19 cellular contexts compared by ENCODE assay signal in the genomic region with DNA sequence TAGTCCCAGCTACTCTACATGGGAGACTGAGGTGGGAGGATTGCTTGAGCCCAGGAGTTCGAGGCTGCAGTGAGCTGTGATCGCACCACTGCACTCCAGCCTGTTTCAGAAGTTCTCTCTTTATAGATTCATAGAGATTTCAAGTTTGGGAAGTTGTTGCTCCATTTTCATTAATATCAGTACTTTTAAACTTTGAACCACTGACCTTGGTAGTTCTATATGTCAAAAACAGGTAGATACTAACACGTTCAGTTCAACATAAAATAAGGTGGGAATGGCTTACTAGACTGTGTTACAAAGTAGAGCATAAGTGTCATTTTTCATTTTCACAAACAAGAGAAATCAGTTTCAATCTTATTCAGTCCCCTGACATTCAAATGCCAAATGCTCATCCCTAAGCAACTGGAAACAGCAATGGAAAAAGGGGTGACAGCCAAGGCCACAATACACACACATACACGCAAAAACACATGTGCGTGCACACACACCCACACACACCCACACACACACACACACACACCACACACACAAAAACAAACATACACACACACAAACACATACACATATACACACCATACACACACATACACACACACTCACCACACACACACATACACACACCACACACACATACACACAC.
A peak's percentile ranks its signal among the peaks of the same experiment; 100 is the strongest.
DNase-seq lines count a peak whose midpoint lies in the region; ATAC-seq, FAIRE-seq and TF ChIP-seq lines count a peak whose summit lies in the region.
"Had no signal": no experiment of that assay in that cellular context is flagged by ENCODE, and none has a peak within 500 bp of the region (broad histone marks: within the 10 kb centered on the region; RNA-seq: fewer than 3 reads in every experiment).

No MANE protein-coding gene starts in this region.

- peaks cover 28% of the 10 kb centered on the region for H3K4me1 ChIP-seq in GM12878 (ENCODE audit: control insufficient read depth, insufficient read depth, low read length)
- peaks cover 14% of the 10 kb centered on the region for H3K4me1 ChIP-seq in hepatocyte (ENCODE audit: insufficient read depth)
- no peaks in the 10 kb centered on the region for H3K4me1 ChIP-seq in CD8-positive, alpha-beta T cell (ENCODE audit: insufficient read depth, low read length)

- H3K4me3 Mint-ChIP-seq in CD8-positive, alpha-beta T cell = no peak overlapping the region
- H3K4me3 Mint-ChIP-seq: B cell; CD4-positive, alpha-beta memory T cell; H9 had no signal

- no peak overlapping the region; the same call in 1 of the 2 replicates for H3K9ac ChIP-seq in GM12878 (ENCODE audit: control insufficient read depth, insufficient read depth, low read length)

- in situ Hi-C loops in GM12878 (cut with MboI) = no loop called here

- H3K36me3 Mint-ChIP-seq in CD8-positive, alpha-beta T cell = no peaks in the 10 kb centered on the region
- H3K36me3 Mint-ChIP-seq: CD4-positive, alpha-beta memory T cell had no signal

- no peaks in the 10 kb centered on the region for H3K27me3 Mint-ChIP-seq in CD8-positive, alpha-beta T cell (ENCODE audit: low read depth)
- H3K27me3 Mint-ChIP-seq: B cell; CD4-positive, alpha-beta memory T cell had no signal

- H3K4me2 ChIP-seq in GM12878 (ENCODE audit: control insufficient read depth, insufficient read depth) = peak overlapping the region; percentile 50
- no peak overlapping the region for H3K4me2 ChIP-seq in hepatocyte

- no peaks in the 10 kb centered on the region for H3K27me3 ChIP-seq in GM12878 (replicated peaks in 1 of 2; ENCODE audit: control insufficient read depth in 2 of 2, insufficient read depth in 2 of 2, low read length in 1 of 2)
- H3K27me3 ChIP-seq in hepatocyte = no peaks in the 10 kb centered on the region
- no peaks in the 10 kb centered on the region for H3K27me3 ChIP-seq in CD8-positive, alpha-beta T cell (ENCODE audit: insufficient read depth, low read length)

- H3K27ac ChIP-seq in GM12878 (ENCODE audit: control insufficient read depth, insufficient read depth) (peak overlapping the region; percentile 66), hepatocyte (peak overlapping the region; percentile 65)
- no peak overlapping the region for H3K27ac ChIP-seq in CD8-positive, alpha-beta T cell (ENCODE audit: low read depth, low read length)
- H3K27ac ChIP-seq: C4-2B had no signal

- intact Hi-C loops in GM12878 (cut with micrococcal nuclease; ENCODE audit: unreplicated experiment) = loop anchor here (5.0 kb wide), 1 partner anchor 65 kb away; no protein-coding TSS in a partner anchor
- intact Hi-C loops in CD8-positive, alpha-beta T cell (cut with DNase I, micrococcal nuclease) = no loop called here

- H3K79me2 ChIP-seq in GM12878 (ENCODE audit: control insufficient read depth, insufficient read depth, low read length) (peaks cover 53% of the 10 kb centered on the region), hepatocyte (no peaks in the 10 kb centered on the region)

- no peak for TF ChIP-seq RAD21 in GM12878 (IDR thresholded peaks at IDR 0.05; ENCODE audit: insufficient read depth, low read depth, low read length)

- no peaks in the 10 kb centered on the region for H3K9me2 ChIP-seq in hepatocyte (replicated peaks; ENCODE audit: insufficient read depth)

- H3K36me3 ChIP-seq in GM12878 (ENCODE audit: control insufficient read depth in 2 of 2, insufficient read depth in 2 of 2, low read length in 1 of 2) (no peaks in the 10 kb centered on the region), hepatocyte (replicated peaks; ENCODE audit: insufficient read depth, low read depth) (no peaks in the 10 kb centered on the region)
- H3K36me3 ChIP-seq in CD8-positive, alpha-beta T cell (ENCODE audit: insufficient read depth, low read length) = no peaks in the 10 kb centered on the region

- SMC1A ChIA-PET in GM12878 (lab: Charles Lee; ENCODE audit: uncharacterized antibody, unreplicated experiment) = interaction anchor here (0.7 to 1.5 kb wide), 10 partner anchors 15 to 127 kb away, joined by 3 to 13 read pairs (median 4); no protein-coding TSS in a partner anchor

- H3K4me3 ChIP-seq in GM12878 (no peak overlapping the region), hepatocyte (no peak overlapping the region)
- no peak overlapping the region for H3K4me3 ChIP-seq in CD8-positive, alpha-beta T cell (ENCODE audit: low read depth, low read length)

- H2AFZ ChIP-seq in GM12878 (ENCODE audit: control insufficient read depth, low read depth, low read length) = no peak overlapping the region
- no peak overlapping the region for H2AFZ ChIP-seq in hepatocyte

- no peaks in the 10 kb centered on the region for H3K9me3 Mint-ChIP-seq in CD8-positive, alpha-beta T cell
- H3K9me3 Mint-ChIP-seq: H9 had no signal

- TF ChIP-seq CTCF in GM12878 (IDR thresholded peaks at IDR 0.05 in 2 of 3, conservative IDR thresholded peaks at IDR 0.05 in 1 of 3; ENCODE audit: control insufficient read depth in 2 of 3, extremely low read depth in 1 of 3, insufficient read depth in 1 of 3, low read depth in 3 of 3, low read length in 3 of 3) = no peak
- TF ChIP-seq CTCF in hepatocyte (IDR thresholded peaks at IDR 0.05; ENCODE audit: poor library complexity) = no peak
- no peak for TF ChIP-seq CTCF in CD8-positive, alpha-beta T cell (IDR thresholded peaks at IDR 0.05)

- FAIRE-seq in GM12892 (lab: Jason Lieb, UNC) = peak; percentile 90
- FAIRE-seq in GM12878 (lab: Jason Lieb, UNC) = peak; percentile 41
- FAIRE-seq: A204.1, D721Med had no signal

- peak; percentile 62 for ATAC-seq in GM12878
- no peak for ATAC-seq in GM21367 (IDR thresholded peaks at IDR 0.05; ENCODE audit: unreplicated experiment)
- no peak for ATAC-seq in GM19397 (IDR thresholded peaks at IDR 0.05; ENCODE audit: unreplicated experiment)
- no peak for ATAC-seq in CD8-positive, alpha-beta T cell

- CTCF ChIA-PET in GM12878 (lab: Yijun Ruan, JAX) = interaction anchor here (0.6 to 1.1 kb wide), 6 partner anchors 27 to 1899 kb away, joined by 3 to 4 read pairs (median 3); no protein-coding TSS in a partner anchor
- CTCF ChIA-PET in CD8-positive, alpha-beta T cell (lab: Charles Lee) = no interaction called here

- RAD21 ChIA-PET in GM12878 (lab: Charles Lee; ENCODE audit: unreplicated experiment) = interaction anchor here (1.0 to 1.4 kb wide), 3 partner anchors 25 to 73 kb away, joined by 3 to 8 read pairs (median 3); no protein-coding TSS in a partner anchor

- peak in 1 of 2 experiments; percentile 83; a peak in 2 of 4 replicates for TF ChIP-seq EP300 in GM12878 (IDR thresholded peaks at IDR 0.05; ENCODE audit: borderline replicate concordance in 1 of 2, control insufficient read depth in 1 of 2, low read depth in 2 of 2, low read length in 2 of 2)

- BruUV-seq in GM12878 (replicated peaks; lab: Mats Ljungman, UMichigan) = no TSS peak

- POLR2A ChIA-PET in GM12878 (lab: Charles Lee) = interaction anchor here (0.7 to 0.9 kb wide), 2 partner anchors 33 to 36 kb away, joined by 4 to 6 read pairs; no protein-coding TSS in a partner anchor
- POLR2A ChIA-PET in CD8-positive, alpha-beta T cell (lab: Charles Lee) = no interaction called here

- TF ChIP-seq POLR2A in GM12892 (IDR thresholded peaks at IDR 0.05; ENCODE audit: low read depth, low read length) (no peak), GM12878 (IDR thresholded peaks at IDR 0.05; ENCODE audit: low read depth, low read length) (no peak)

- H3K27ac Mint-ChIP-seq in CD8-positive, alpha-beta T cell = no peak overlapping the region
- H3K27ac Mint-ChIP-seq: B cell; CD4-positive, alpha-beta memory T cell; H9 had no signal

- H3K9me3 ChIP-seq in GM12878 (replicated peaks; ENCODE audit: control insufficient read depth, insufficient read depth, low read length) = no peaks in the 10 kb centered on the region
- H3K9me3 ChIP-seq in hepatocyte (ENCODE audit: low read depth) = no peaks in the 10 kb centered on the region
- H3K9me3 ChIP-seq in CD8-positive, alpha-beta T cell (ENCODE audit: low read length) = no peaks in the 10 kb centered on the region

- no peak for DNase-seq in GM12892 (ENCODE audit: insufficient read length)
- no peak for DNase-seq in GM12878 (ENCODE audit: low read depth, low spot score)
- no peak for DNase-seq in hepatocyte (ENCODE audit: low spot score)
- DNase-seq in 8988T = no peak
- no peak for DNase-seq in CD8-positive, alpha-beta T cell
- DNase-seq: CD4-positive, alpha-beta memory T cell; COR-L47; DND-41; GDM1; GOT3; H9; Kasumi-1; KBM-7 had no signal

- 73% methylated on average over 5 of the region's 5 CpGs for WGBS in GM12878 (ENCODE audit: insufficient coverage, insufficient replicate concordance, low lambda C conversion rate, missing lambda C conversion rate)
- 94% methylated on average over 5 of the region's 5 CpGs for WGBS in hepatocyte (ENCODE audit: low lambda C conversion rate, missing lambda C conversion rate)

- no peaks in the 10 kb centered on the region for H3K4me1 Mint-ChIP-seq in CD8-positive, alpha-beta T cell (ENCODE audit: low read depth)
- H3K4me1 Mint-ChIP-seq: B cell; CD4-positive, alpha-beta memory T cell; H9 had no signal

- H4K20me1 ChIP-seq in GM12878 (ENCODE audit: control insufficient read depth, insufficient read depth) = no peaks in the 10 kb centered on the region
- H4K20me1 ChIP-seq in hepatocyte (ENCODE audit: insufficient read depth, poor library complexity, severe bottlenecking) = no peaks in the 10 kb centered on the region

TF ChIP-seq in GM12878, 131 proteins besides CTCF, POLR2A, EP300 and RAD21 (continues in another document):
- no peak for TF ChIP-seq BCL11A (IDR thresholded peaks at IDR 0.05; ENCODE audit: low read depth, low read length)
- TF ChIP-seq ZNF274 (IDR thresholded peaks at IDR 0.05; ENCODE audit: insufficient read depth, insufficient read length) = no peak
- TF ChIP-seq, protein P1, sequence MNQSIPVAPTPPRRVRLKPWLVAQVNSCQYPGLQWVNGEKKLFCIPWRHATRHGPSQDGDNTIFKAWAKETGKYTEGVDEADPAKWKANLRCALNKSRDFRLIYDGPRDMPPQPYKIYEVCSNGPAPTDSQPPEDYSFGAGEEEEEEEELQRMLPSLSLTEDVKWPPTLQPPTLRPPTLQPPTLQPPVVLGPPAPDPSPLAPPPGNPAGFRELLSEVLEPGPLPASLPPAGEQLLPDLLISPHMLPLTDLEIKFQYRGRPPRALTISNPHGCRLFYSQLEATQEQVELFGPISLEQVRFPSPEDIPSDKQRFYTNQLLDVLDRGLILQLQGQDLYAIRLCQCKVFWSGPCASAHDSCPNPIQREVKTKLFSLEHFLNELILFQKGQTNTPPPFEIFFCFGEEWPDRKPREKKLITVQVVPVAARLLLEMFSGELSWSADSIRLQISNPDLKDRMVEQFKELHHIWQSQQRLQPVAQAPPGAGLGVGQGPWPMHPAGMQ (IDR thresholded peaks at IDR 0.05; ENCODE audit: borderline replicate concordance) = no peak
- TF ChIP-seq CREM (IDR thresholded peaks at IDR 0.05; ENCODE audit: low read depth) = 0 out of 2 replicates have a peak, but pooled peaks have one; percentile 12
- no peak for TF ChIP-seq PML (IDR thresholded peaks at IDR 0.05; ENCODE audit: low read length)
- peak; percentile 69; the same call in 1 of the 2 replicates for TF ChIP-seq DPF2 (IDR thresholded peaks at IDR 0.05)
